ENCODE assay signal across 7 cellular contexts in genomic region chr20:57498425-57499400, GRCh38. TPM values are rescaled to one million over a fixed set of nuclear protein-coding genes. Genes with fewer than 3 reads are reported as not detected.
DNase-seq lines count a peak whose midpoint lies in the region; ATAC-seq, FAIRE-seq and TF ChIP-seq lines count a peak whose summit lies in the region.

No MANE protein-coding gene starts in this region.

- no peaks in the 10 kb centered on the region for H3K36me3 Mint-ChIP-seq in naive thymus-derived CD8-positive, alpha-beta T cell

- intact Hi-C loops in K562 (cut with micrococcal nuclease) = loop anchor here (5.0 kb wide), 1 partner anchor 406 kb away; no protein-coding TSS in a partner anchor

- H3K27ac ChIP-seq in OCI-LY1 (ENCODE audit: low read depth, low read length, poor library complexity, severe bottlenecking) (no peak overlapping the region), K562 (ENCODE audit: extremely low read depth, low read depth, low read length) (no peak overlapping the region)

- WGBS in K562 (ENCODE audit: insufficient coverage, low coverage, missing lambda C conversion rate) = 78% methylated on average over 20 of the region's 20 CpGs

- DNase-seq in Daoy (ENCODE audit: low read depth) (peak; percentile 52), HFF-Myc (ENCODE audit: extremely low read depth, low read depth) (no peak), K562 (ENCODE audit: extremely low read depth in 1 of 4, low spot score in 3 of 4) (no peak), cerebellar nuclear complex (lab: John Stamatoyannopoulos, UW) (no peak)
- peak in 7 of 10 donors; percentile 14 to 45 (median 34) for DNase-seq in naive thymus-derived CD8-positive, alpha-beta T cell

- no peaks in the 10 kb centered on the region for H3K36me3 ChIP-seq in OCI-LY1 (ENCODE audit: insufficient read depth, low read length)
- peaks cover 77% of the 10 kb centered on the region for H3K36me3 ChIP-seq in K562 (ENCODE audit: control insufficient read depth, insufficient read depth, low read length)

- no peaks in the 10 kb centered on the region for H3K9me3 Mint-ChIP-seq in naive thymus-derived CD8-positive, alpha-beta T cell

- peak; percentile 76 for FAIRE-seq in K562 (lab: Jason Lieb, UNC)

- H3K4me1 Mint-ChIP-seq in naive thymus-derived CD8-positive, alpha-beta T cell = peaks cover 8 to 19% (median 16%) of the 10 kb centered on the region in 4 donors

- BruUV-seq in K562 (replicated peaks; lab: Mats Ljungman, UMichigan) = no TSS peak

- TF ChIP-seq POLR2A in K562 (conservative IDR thresholded peaks at IDR 0.05) = no peak

- peaks cover 29% of the 10 kb centered on the region for H3K4me1 ChIP-seq in OCI-LY1 (ENCODE audit: insufficient read depth, low read length, severe bottlenecking)
- H3K4me1 ChIP-seq in K562 (replicated peaks in 1 of 2; ENCODE audit: control insufficient read depth in 2 of 2, insufficient read depth in 2 of 2, low read length in 2 of 2) = peaks cover 3% of the 10 kb centered on the region in 2 experiments; a peak in 2 of 5 replicates

- TF ChIP-seq EP300 in K562 (IDR thresholded peaks at IDR 0.05; ENCODE audit: low read length) = no peak

- POLR2A ChIA-PET in K562 (lab: Yijun Ruan, JAX) = no interaction called here
- POLR2A ChIA-PET in naive thymus-derived CD8-positive, alpha-beta T cell (lab: Charles Lee) = interaction anchor here (0.8 to 1.3 kb wide), 2 partner anchors 110 to 119 kb away, joined by 3 to 4 read pairs; no protein-coding TSS in a partner anchor

- CTCF ChIA-PET in K562 (lab: Yijun Ruan, JAX; ENCODE audit: low intra/inter-chr PET ratio) = interaction anchor here (0.6 kb wide), 1 partner anchor 96 kb away, joined by 5 read pairs; no protein-coding TSS in a partner anchor

- TF ChIP-seq CTCF in HFF-Myc (IDR thresholded peaks at IDR 0.05; ENCODE audit: low read depth, low read length, missing control alignments) = peak; percentile 34
- peak; percentile 61 for TF ChIP-seq CTCF in OCI-LY1 (IDR thresholded peaks at IDR 0.05; ENCODE audit: low read length)
- peak in 2 of 3 experiments; percentile 23 to 25; a peak in 3 of 6 replicates for TF ChIP-seq CTCF in K562 (IDR thresholded peaks at IDR 0.05 in 2 of 3, conservative IDR thresholded peaks at IDR 0.05 in 1 of 3; ENCODE audit: insufficient read depth in 2 of 3, low read depth in 1 of 3, low read length in 3 of 3)

- H3K9me1 ChIP-seq in K562 (ENCODE audit: control insufficient read depth, insufficient read depth, low read length) = no peaks in the 10 kb centered on the region

- H3K79me2 ChIP-seq in OCI-LY1 (ENCODE audit: insufficient read depth, low read length) = no peaks in the 10 kb centered on the region
- H3K79me2 ChIP-seq in K562 (ENCODE audit: control insufficient read depth, insufficient read depth, low read length) = no peaks in the 10 kb centered on the region

- peaks cover 13 to 49% (median 31%) of the 10 kb centered on the region in 5 donors for H3K27me3 Mint-ChIP-seq in naive thymus-derived CD8-positive, alpha-beta T cell

- H3K4me2 ChIP-seq in OCI-LY1 (ENCODE audit: low read length) (no peak overlapping the region; the same call in 1 of the 2 replicates), K562 (ENCODE audit: insufficient read depth, low read length) (no peak overlapping the region)

- peak; percentile 32; the same call in 2 of the 3 replicates for ATAC-seq in K562
- ATAC-seq in naive thymus-derived CD8-positive, alpha-beta T cell = peak; percentile 84
- ATAC-seq in HG03025 (IDR thresholded peaks at IDR 0.05; ENCODE audit: low FRiP score, unreplicated experiment) = no peak

- TF ChIP-seq RAD21 in K562 (CRISPR knock-in tag; conservative IDR thresholded peaks at IDR 0.05 in 1 of 2, IDR thresholded peaks at IDR 0.05 in 1 of 2) = 0 out of 4 replicates have a peak, but pooled peaks of 1 of the 2 experiments have one; percentile 2

- H3K4me3 ChIP-seq in HFF-Myc (replicated peaks; ENCODE audit: low read depth, low read length) = no peak overlapping the region
- H3K4me3 ChIP-seq in OCI-LY1 (ENCODE audit: low read depth, low read length, poor library complexity, severe bottlenecking) = no peak overlapping the region
- no peak overlapping the region for H3K4me3 ChIP-seq in K562

- peak overlapping the region in 1 of 10 donors; percentile 46 for H3K27ac Mint-ChIP-seq in naive thymus-derived CD8-positive, alpha-beta T cell

- H4K20me1 ChIP-seq in OCI-LY1 (ENCODE audit: insufficient read depth, low read length) = no peaks in the 10 kb centered on the region
- no peaks in the 10 kb centered on the region for H4K20me1 ChIP-seq in K562 (replicated peaks; ENCODE audit: control insufficient read depth, insufficient read depth, low read length)

- peak overlapping the region in 1 of 10 donors; percentile 12 for H3K4me3 Mint-ChIP-seq in naive thymus-derived CD8-positive, alpha-beta T cell

- in situ Hi-C loops in K562 (cut with MboI) = loop anchor here (10.0 kb wide), 1 partner anchor 414 kb away; no protein-coding TSS in a partner anchor

- H2AFZ ChIP-seq in OCI-LY1 (ENCODE audit: low read length) = no peak overlapping the region
- H2AFZ ChIP-seq in K562 (ENCODE audit: low read depth, low read length) = no peak overlapping the region

- peaks cover under 1% of the 10 kb centered on the region; the same call in 1 of the 2 replicates for H3F3A ChIP-seq in OCI-LY1 (ENCODE audit: insufficient read depth, low read length)

- H3K9me3 ChIP-seq in OCI-LY1 (ENCODE audit: low read length) (no peaks in the 10 kb centered on the region), K562 (replicated peaks; ENCODE audit: control insufficient read depth, insufficient read depth, low read depth, low read length) (peaks cover 5% of the 10 kb centered on the region)

- no peak overlapping the region; the same call in 1 of the 2 replicates for H3K9ac ChIP-seq in OCI-LY1 (ENCODE audit: low read length)
- H3K9ac ChIP-seq in K562 (ENCODE audit: insufficient read depth in 1 of 2, low read depth in 2 of 2, low read length in 2 of 2) = no peak overlapping the region

- peaks cover 7% of the 10 kb centered on the region; the same call in 1 of the 2 replicates for H3K27me3 ChIP-seq in OCI-LY1 (ENCODE audit: insufficient read depth, low read length)
- H3K27me3 ChIP-seq in K562 (ENCODE audit: control insufficient read depth in 2 of 2, insufficient read depth in 2 of 2, low read length in 2 of 2) = no peaks in the 10 kb centered on the region

- no peaks in the 10 kb centered on the region for H3K9me2 ChIP-seq in OCI-LY1 (ENCODE audit: low read depth, low read length)

TF ChIP-seq in K562, 482 proteins besides CTCF, POLR2A, EP300 and RAD21:
- TF ChIP-seq SPI1 (IDR thresholded peaks at IDR 0.05; ENCODE audit: borderline replicate concordance, low read depth, low read length) (peak; percentile 94), ATF3 (IDR thresholded peaks at IDR 0.05) (no peak), ATF3 (CRISPR knock-in tag; conservative IDR thresholded peaks at IDR 0.05) (no peak)
TF ChIP-seq in K562: peak in this region for 1.

RNA-seq across cellular contexts. Expression of gene CTCFL, which starts 26.2 kb away (rescaled TPM):
- total RNA-seq in Daoy (2014; rRNA removed; shearing (Covaris generic)) = 0.06 TPM in 1 of 2 replicates, not detected in the other
- 102 and 125 TPM in 2 replicates for total RNA-seq in K562 (2011; cell fraction: chromatin; rRNA removed; ENCODE audit: low replicate concordance)
- total RNA-seq in K562 (2011; cell fraction: nucleolus; rRNA removed) = 77.5 and 83.4 TPM in 2 replicates
- total RNA-seq in K562 (2011; cell fraction: nucleoplasm; rRNA removed) = 85.3 and 118 TPM in 2 replicates
- total RNA-seq in K562 (2014; rRNA removed) (120 and 126 TPM in 2 replicates), K562 (2014; rRNA removed; fragmentation: Illumina TruSeq; extraction: Trizol) (111 and 112 TPM in 2 replicates), K562 (2015; rRNA removed; fragmentation: Illumina TruSeq; extraction: Trizol) (80.9 and 89.1 TPM in 2 replicates), K562 (2021) (122 and 124 TPM in 2 replicates)
- polyA plus RNA-seq in K562 (2011; rRNA removed) (188 and 206 TPM in 2 replicates), K562 (2014; fragmentation: Illumina TruSeq; extraction: Trizol) (137 and 177 TPM in 2 replicates), K562 (2014; fragmentation: Nextera tagmentation; extraction: Ambion mirVana) (10 to 100 TPM; 42.4 to 62.7 TPM), K562 (2014; rRNA removed) (100 and 122 TPM in 2 replicates)
- polyA plus RNA-seq in K562 (2011; cell fraction: cytosol; rRNA removed) = 125 and 152 TPM in 2 replicates
- 92.0 and 115 TPM in 2 replicates for polyA plus RNA-seq in K562 (2011; cell fraction: nucleus; rRNA removed)
- polyA plus RNA-seq in K562 (2012) = 72.2 and 120 TPM in 2 replicates
- polyA minus RNA-seq in K562 (2011; rRNA and poly(A)+ RNA removed) = 265 and 279 TPM in 2 replicates
- 117 and 124 TPM in 2 replicates for polyA minus RNA-seq in K562 (2011; cell fraction: cytosol; rRNA and poly(A)+ RNA removed)
- polyA minus RNA-seq in K562 (2011; cell fraction: nucleus; rRNA and poly(A)+ RNA removed) = 39.4 and 86.3 TPM in 2 replicates
- total RNA-seq in naive thymus-derived CD8-positive, alpha-beta T cell = not detected
- polyA plus RNA-seq in naive thymus-derived CD8-positive, alpha-beta T cell = not detected

Comparison
In these comparisons a context has a peak if more than half of its experiments do, and no peak if none do; other contexts are left out.
1. DNase-seq: peak in Daoy (single experiment) and naive thymus-derived CD8-positive, alpha-beta T cell (7 of 10); none in HFF-Myc (single experiment), K562 (0 of 4) and cerebellar nuclear complex (0 of 2).
2. RNA of gene CTCFL, which starts 26.2 kb away (total RNA-seq): 77.5 to 126 TPM in K562; 0.06 TPM in Daoy and not detected in naive thymus-derived CD8-positive, alpha-beta T cell; every median in the first group is over 10 times any median in the second.
3. Peak in every context shown above with its lines, with median percentiles within 50 percentile points of each other: CTCF ChIP-seq.